ENCODE assay signal across 35 cellular contexts in the genomic region with DNA sequence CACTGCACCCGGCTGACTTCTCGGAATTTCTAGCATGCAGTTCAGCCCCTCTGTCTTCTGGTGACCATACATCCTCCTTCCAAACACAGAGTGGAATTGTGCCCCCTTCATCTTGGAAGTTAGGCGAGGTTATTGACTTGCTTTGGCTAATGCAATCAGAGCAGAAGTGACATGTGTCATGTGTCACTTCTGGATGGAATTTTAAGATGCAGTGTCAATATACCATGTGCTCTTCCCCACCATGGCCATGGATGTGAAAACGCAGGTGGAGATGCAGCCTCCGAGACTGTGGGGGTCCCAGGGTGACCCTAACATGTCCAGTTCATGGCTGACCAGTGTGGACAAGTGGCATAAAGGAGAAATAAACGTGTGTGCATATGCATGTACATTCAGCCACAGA.
"Had no signal": no experiment of that assay in that cellular context is flagged by ENCODE, and none has a peak within 500 bp of the region (broad histone marks: within the 10 kb centered on the region; RNA-seq: fewer than 3 reads in every experiment).

No MANE protein-coding gene starts in this region.

- H3K4me2 ChIP-seq: KMS-11 had no signal

- H3K27ac ChIP-seq: KMS-11 had no signal

- H3K9ac ChIP-seq: KMS-11 had no signal

- H3K4me3 ChIP-seq: MG63 had no signal

- H3K9me3 ChIP-seq: MG63 had no signal

- DNase-seq: Karpas-422, Kasumi-1, MG63, MM.1S, MV-4-11, NCI-H1092, NCI-H1092 treated with DMSO at 0.1 percent for 48 hours, NCI-H1105, NCI-H1105 treated with DMSO at 0.1 percent for 48 hours, NCI-H1417, NCI-H1417 treated with DMSO at 0.1 percent for 48 hours, NCI-H1436, NCI-H1436 treated with DMSO at 0.1 percent for 48 hours, NCI-H146, NCI-H1694, NCI-H1694 treated with DMSO at 0.1 percent for 48 hours, NCI-H187, NCI-H187 treated with DMSO at 0.1 percent for 48 hours, NCI-H1930, NCI-H2029, NCI-H2029 treated with DMSO at 0.1 percent for 48 hours, NCI-H2081, NCI-H2081 treated with DMSO at 0.1 percent for 48 hours, NCI-H2107, NCI-H2171, NCI-H2171 treated with DMSO at 0.1 percent for 48 hours, NCI-H2227 treated with DMSO at 0.1 percent for 48 hours, NCI-H226, NCI-H345, NCI-H446, NCI-H446 treated with DMSO at 0.1 percent for 48 hours, NCI-H510A, NCI-H510A treated with DMSO at 0.1 percent for 48 hours, NCI-H524 had no signal

- H3K36me3 ChIP-seq: MG63 had no signal

- H3K27me3 ChIP-seq: MG63 had no signal
